In genomic region chr14:104469591-104469990, GRCh38 we compare ENCODE assay signal across 21 cellular contexts.
DNase-seq lines count a peak whose midpoint lies in the region; ATAC-seq, FAIRE-seq and TF ChIP-seq lines count a peak whose summit lies in the region.
"Had no signal": no experiment of that assay in that cellular context is flagged by ENCODE, and none has a peak within 500 bp of the region (broad histone marks: within the 10 kb centered on the region; RNA-seq: fewer than 3 reads in every experiment).

No MANE protein-coding gene starts in this region.

- TF ChIP-seq POLR2A in GM12891 (IDR thresholded peaks at IDR 0.05; ENCODE audit: low read depth, low read length), result no peak

- no peak overlapping the region for H3K4me3 Mint-ChIP-seq in endodermal cell
- H3K4me3 Mint-ChIP-seq: B cell; CD4-positive, alpha-beta T cell; CD8-positive, alpha-beta T cell had no signal

- TF ChIP-seq CTCF in endodermal cell (conservative IDR thresholded peaks at IDR 0.05) (no peak), lower lobe of right lung (IDR thresholded peaks at IDR 0.05) (no peak)

- ATAC-seq in lower lobe of right lung, result no peak
- ATAC-seq: CD8-positive, alpha-beta T cell had no signal

- peaks cover 29% of the 10 kb centered on the region for H3K27me3 Mint-ChIP-seq in endodermal cell (ENCODE audit: insufficient read depth)

- no peaks in the 10 kb centered on the region for H3K9me3 ChIP-seq in endodermal cell (ENCODE audit: control insufficient read depth, low read length)
- no peaks in the 10 kb centered on the region for H3K9me3 ChIP-seq in lower lobe of right lung
- H3K9me3 ChIP-seq: Caco-2 had no signal

- H3K9ac ChIP-seq in endodermal cell (ENCODE audit: extremely low read depth, low read length, poor library complexity, severe bottlenecking), result no peak overlapping the region
- H3K9ac ChIP-seq: BLaER1 treated with 17β-estradiol and CSF1 and Interleukin-3, amounts not matched to agents 10 nM and 100 nM had no signal

- FAIRE-seq in GM12891 (lab: Jason Lieb, UNC), result peak; percentile 38
- FAIRE-seq: A204.1, D721Med, G401.6, GM12892, GM18507 had no signal

- no peaks in the 10 kb centered on the region for H3K36me3 ChIP-seq in endodermal cell (ENCODE audit: control insufficient read depth, insufficient read depth, low read length)
- no peaks in the 10 kb centered on the region for H3K36me3 ChIP-seq in lower lobe of right lung
- H3K36me3 ChIP-seq: BLaER1 treated with 17β-estradiol and CSF1 and Interleukin-3, amounts not matched to agents 10 nM and 100 nM had no signal

- intact Hi-C loops in lower lobe of right lung (cut with DNase I), result no loop called here

- H3K4me1 ChIP-seq in endodermal cell (ENCODE audit: control insufficient read depth, insufficient read depth, low read length) (no peaks in the 10 kb centered on the region), lower lobe of right lung (no peaks in the 10 kb centered on the region)
- H3K4me1 ChIP-seq: Caco-2 had no signal

- 87 to 91% methylated on average over 6 of the region's 6 CpGs for WGBS in endodermal cell (ENCODE audit: insufficient coverage in 1 of 2, insufficient read length in 1 of 2), 2 experiments

- no peak overlapping the region for H3K4me3 ChIP-seq in endodermal cell (ENCODE audit: low read length)
- H3K4me3 ChIP-seq in lower lobe of right lung, result no peak overlapping the region
- H3K4me3 ChIP-seq: BLaER1 treated with 17β-estradiol and CSF1 and Interleukin-3, amounts not matched to agents 10 nM and 100 nM had no signal

- H3K27me3 ChIP-seq in endodermal cell (ENCODE audit: control insufficient read depth, insufficient read depth, low read length, poor library complexity, severe bottlenecking) (peaks cover 20% of the 10 kb centered on the region), lower lobe of right lung (ENCODE audit: low read depth) (peaks cover 16% of the 10 kb centered on the region)
- H3K27me3 ChIP-seq: BLaER1 treated with 17β-estradiol and CSF1 and Interleukin-3, amounts not matched to agents 10 nM and 100 nM had no signal

- H3K27ac ChIP-seq in endodermal cell (ENCODE audit: low read depth, low read length) (no peak overlapping the region), lower lobe of right lung (no peak overlapping the region)
- H3K27ac ChIP-seq: BLaER1 treated with 17β-estradiol and CSF1 and Interleukin-3, amounts not matched to agents 10 nM and 100 nM; C4-2B had no signal

- no peak overlapping the region for H3K27ac Mint-ChIP-seq in endodermal cell
- H3K27ac Mint-ChIP-seq: B cell; CD4-positive, alpha-beta T cell; CD8-positive, alpha-beta T cell had no signal

- H3K4me1 Mint-ChIP-seq in endodermal cell, result no peaks in the 10 kb centered on the region
- H3K4me1 Mint-ChIP-seq: B cell had no signal

- H3K9me3 Mint-ChIP-seq in endodermal cell, result no peaks in the 10 kb centered on the region
- H3K9me3 Mint-ChIP-seq: CD4-positive, alpha-beta T cell; CD8-positive, alpha-beta T cell had no signal

- H3K36me3 Mint-ChIP-seq in endodermal cell (ENCODE audit: low read depth), result no peaks in the 10 kb centered on the region
- H3K36me3 Mint-ChIP-seq: CD8-positive, alpha-beta T cell had no signal

- no peak for DNase-seq in GM12891 (ENCODE audit: insufficient read length, low spot score)
- DNase-seq in endodermal cell, result peak; percentile 15
- no peak for DNase-seq in T-helper 2 cell
- no peak for DNase-seq in lower lobe of right lung
- no peak for DNase-seq in NCI-H1417 (lab: John Stamatoyannopoulos, UW)
- DNase-seq: 8988T; AML-193; Caco-2; Calu3; CD4-positive, alpha-beta T cell; CD8-positive, alpha-beta T cell; DMS79 treated with DMSO at 0.1 percent for 48 hours; GF-D8 had no signal

TF ChIP-seq in GM12891, 5 proteins besides CTCF, POLR2A, EP300 and RAD21:
- TF ChIP-seq TAF1 (IDR thresholded peaks at IDR 0.05; ENCODE audit: low read depth, low read length) (no peak), POU2F2 (IDR thresholded peaks at IDR 0.05; ENCODE audit: low read depth, low read length) (no peak), POLR2AphosphoS5 (IDR thresholded peaks at IDR 0.05; ENCODE audit: low read depth, low read length) (no peak), PAX5 (IDR thresholded peaks at IDR 0.05; ENCODE audit: insufficient read depth, low read length, severe bottlenecking) (no peak), SPI1 (IDR thresholded peaks at IDR 0.05; ENCODE audit: low read depth, low read length) (no peak)
